9 cellular contexts compared by ENCODE assay signal in the genomic region with DNA sequence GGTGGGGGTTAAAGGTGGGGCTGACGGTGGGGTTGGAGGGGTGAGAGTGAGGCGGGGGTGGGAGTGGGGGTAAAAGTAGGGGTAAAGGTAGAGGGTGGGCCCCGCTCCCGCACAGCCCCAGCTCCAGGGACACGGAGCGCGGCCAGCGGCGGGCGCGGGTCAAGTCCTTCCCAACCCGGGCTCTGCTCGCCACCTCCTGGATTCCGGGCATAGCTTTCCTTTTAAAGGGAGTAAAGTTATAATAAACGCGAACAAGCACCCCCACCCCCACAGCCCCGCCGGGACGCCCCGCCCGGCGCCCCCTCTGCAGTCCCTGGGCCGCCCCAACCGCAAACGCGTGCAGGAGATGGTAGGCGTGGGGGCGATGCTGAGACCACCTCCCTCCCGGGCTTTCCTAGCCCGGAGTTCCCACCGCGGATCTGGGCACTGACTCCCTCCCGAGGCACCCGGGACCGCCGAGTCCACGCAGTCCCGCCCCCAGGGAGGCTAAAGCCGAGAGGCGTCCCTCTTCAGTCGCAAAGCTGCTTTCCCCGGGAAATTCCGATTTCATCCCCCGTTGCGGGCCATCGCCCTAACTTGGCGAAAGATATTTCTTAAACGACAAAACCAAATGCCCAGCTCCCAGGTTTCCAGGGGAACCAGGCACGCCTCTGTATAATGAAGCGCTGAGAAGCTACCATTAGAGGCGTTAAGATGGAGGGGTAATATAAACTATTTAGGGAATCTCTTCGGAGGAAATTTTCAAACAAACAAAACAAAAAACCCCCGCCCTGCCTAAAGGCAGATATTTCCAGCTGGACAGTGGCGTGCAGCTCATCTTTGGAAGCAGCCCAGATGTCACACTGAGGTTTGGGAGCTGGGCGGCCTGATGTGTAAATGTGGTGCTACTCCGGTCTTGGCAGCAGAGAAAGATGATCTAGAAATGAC. TPM values are rescaled to one million over a fixed set of nuclear protein-coding genes. Genes with fewer than 3 reads are reported as not detected.
DNase-seq lines count a peak whose midpoint lies in the region; ATAC-seq and TF ChIP-seq lines count a peak whose summit lies in the region.
"Had no signal": no experiment of that assay in that cellular context is flagged by ENCODE, and none has a peak within 500 bp of the region (broad histone marks: within the 10 kb centered on the region; RNA-seq: fewer than 3 reads in every experiment).

A gene with protein sequence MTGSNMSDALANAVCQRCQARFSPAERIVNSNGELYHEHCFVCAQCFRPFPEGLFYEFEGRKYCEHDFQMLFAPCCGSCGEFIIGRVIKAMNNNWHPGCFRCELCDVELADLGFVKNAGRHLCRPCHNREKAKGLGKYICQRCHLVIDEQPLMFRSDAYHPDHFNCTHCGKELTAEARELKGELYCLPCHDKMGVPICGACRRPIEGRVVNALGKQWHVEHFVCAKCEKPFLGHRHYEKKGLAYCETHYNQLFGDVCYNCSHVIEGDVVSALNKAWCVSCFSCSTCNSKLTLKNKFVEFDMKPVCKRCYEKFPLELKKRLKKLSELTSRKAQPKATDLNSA (minus strand): TSS at position 196 of the 927 bp plus-strand sequence. CDS start 506 bp downstream, outside the sequence.

- CTCF ChIA-PET in activated naive CD4-positive, alpha-beta T cell treated with anti-CD3 and anti-CD28 coated beads, Interleukin-2, amount 10 ng/mL, durations not matched to agents 7 days and 5 days (lab: Charles Lee), result interaction anchor here (1.4 to 2.4 kb wide), 2 partner anchors 35 to 85 kb away, joined by 3 to 8 read pairs; no protein-coding TSS in a partner anchor

- DNase-seq in activated naive CD4-positive, alpha-beta T cell treated with anti-CD3 and anti-CD28 coated beads, Interleukin-2, amount 10 ng/mL, durations not matched to agents 7 days and 5 days, result no peak
- DNase-seq in activated naive CD4-positive, alpha-beta T cell treated with anti-CD3 and anti-CD28 coated beads, Interleukin-2, amount 50 U/mL, for 16 hours, result no peak
- DNase-seq in left cardiac atrium (peak; percentile 71), prostate gland (ENCODE audit: low spot score) (no peak)

- no peak within 1 kb of the TSS for H3K27ac Mint-ChIP-seq in activated naive CD4-positive, alpha-beta T cell treated with anti-CD3 and anti-CD28 coated beads, Interleukin-2, amount 10 ng/mL, durations not matched to agents 7 days and 5 days
- peak within 1 kb of the TSS; percentile 50 for H3K27ac Mint-ChIP-seq in activated naive CD8-positive, alpha-beta T cell

- H3K4me1 Mint-ChIP-seq in activated naive CD4-positive, alpha-beta T cell treated with anti-CD3 and anti-CD28 coated beads, Interleukin-2, amount 10 ng/mL, durations not matched to agents 7 days and 5 days, result peaks cover 9% of the 10 kb centered on the region
- H3K4me1 Mint-ChIP-seq in activated naive CD8-positive, alpha-beta T cell (ENCODE audit: low read depth), result peaks cover 11% of the 10 kb centered on the region

- ATAC-seq in left cardiac atrium (peak; percentile 46 to 67), GM21619 (IDR thresholded peaks at IDR 0.05; ENCODE audit: unreplicated experiment) (no peak), GM21825 (IDR thresholded peaks at IDR 0.05; ENCODE audit: unreplicated experiment) (no peak), GM18502 (IDR thresholded peaks at IDR 0.05; ENCODE audit: poor library complexity, unreplicated experiment) (no peak)

- no peaks in the 10 kb centered on the region for H3K36me3 Mint-ChIP-seq in activated naive CD4-positive, alpha-beta T cell treated with anti-CD3 and anti-CD28 coated beads, Interleukin-2, amount 10 ng/mL, durations not matched to agents 7 days and 5 days
- no peaks in the 10 kb centered on the region for H3K36me3 Mint-ChIP-seq in activated naive CD8-positive, alpha-beta T cell

- TF ChIP-seq POLR2A in prostate gland (IDR thresholded peaks at IDR 0.05), result no peak

- H3K4me1 ChIP-seq in prostate gland (replicated peaks), result no peaks in the 10 kb centered on the region

- no peaks in the 10 kb centered on the region for H3K9me3 Mint-ChIP-seq in activated naive CD4-positive, alpha-beta T cell treated with anti-CD3 and anti-CD28 coated beads, Interleukin-2, amount 10 ng/mL, durations not matched to agents 7 days and 5 days
- H3K9me3 Mint-ChIP-seq in activated naive CD8-positive, alpha-beta T cell (ENCODE audit: low read depth), result no peaks in the 10 kb centered on the region

- peak within 1 kb of the TSS; percentile 56 for H3K4me3 ChIP-seq in prostate gland

- no peaks in the 10 kb centered on the region for H3K27me3 ChIP-seq in prostate gland (replicated peaks; ENCODE audit: insufficient read depth)

- H3K27ac ChIP-seq in prostate gland, result peak within 1 kb of the TSS; percentile 75 to 76
- H3K27ac ChIP-seq: epithelial cell of prostate had no signal

- peak within 1 kb of the TSS; percentile 53 for H3K4me3 Mint-ChIP-seq in activated naive CD4-positive, alpha-beta T cell treated with anti-CD3 and anti-CD28 coated beads, Interleukin-2, amount 10 ng/mL, durations not matched to agents 7 days and 5 days
- peak within 1 kb of the TSS; percentile 84 for H3K4me3 Mint-ChIP-seq in activated naive CD8-positive, alpha-beta T cell

- intact Hi-C loops in left cardiac atrium (cut with DNase I), result no loop called here
- intact Hi-C loops in prostate gland (cut with DNase I), result loop anchor here (10.0 kb wide), 2 partner anchors 151 to 271 kb away; a partner anchor contains a TSS

- H3K9me3 ChIP-seq in prostate gland, result no peaks in the 10 kb centered on the region

- no peak for TF ChIP-seq CTCF in prostate gland (IDR thresholded peaks at IDR 0.05)

- peaks cover 92% of the 10 kb centered on the region for H3K27me3 Mint-ChIP-seq in activated naive CD4-positive, alpha-beta T cell treated with anti-CD3 and anti-CD28 coated beads, Interleukin-2, amount 10 ng/mL, durations not matched to agents 7 days and 5 days
- H3K27me3 Mint-ChIP-seq in activated naive CD8-positive, alpha-beta T cell, result peaks cover 25% of the 10 kb centered on the region

- H3K36me3 ChIP-seq in prostate gland, result no peaks in the 10 kb centered on the region

- 3% methylated on average over 56 of the region's 56 CpGs for WGBS in prostate gland

RNA-seq across cellular contexts. Expression of the gene that starts here (rescaled TPM):
- total RNA-seq in left cardiac atrium, result 100 to 1,000 TPM; 157 to 204 TPM
- total RNA-seq in prostate gland, result 10 to 100 TPM; 31.9 to 63.2 TPM

Comparison
In these comparisons a context has a peak if more than half of its experiments do, and no peak if none do; other contexts are left out.
1. ATAC-seq: peak in left cardiac atrium (2 of 2); none in GM21619 (single experiment), GM21825 (single experiment) and GM18502 (single experiment).